12 cellular contexts compared by ENCODE assay signal in genomic region chr17:45246338-45246737, GRCh38. TPM values are rescaled to one million over a fixed set of nuclear protein-coding genes. Genes with fewer than 3 reads are reported as not detected.
DNase-seq lines count a peak whose midpoint lies in the region; ATAC-seq and TF ChIP-seq lines count a peak whose summit lies in the region.
"Had no signal": no experiment of that assay in that cellular context is flagged by ENCODE, and none has a peak within 500 bp of the region (broad histone marks: within the 10 kb centered on the region; RNA-seq: fewer than 3 reads in every experiment).

No MANE protein-coding gene starts in this region.

- H2AFZ ChIP-seq in HCT116 (ENCODE audit: low read depth, low read length, poor library complexity, severe bottlenecking) = no peak overlapping the region

- H3K36me3 ChIP-seq in HCT116 (ENCODE audit: control insufficient read depth in 1 of 2, insufficient read depth in 2 of 2, low read length in 2 of 2) = peaks cover 0 to 4% of the 10 kb centered on the region in 2 experiments; a peak in 2 of 4 replicates

- CTCF ChIA-PET in AG04449 (lab: Yijun Ruan, JAX) (interaction anchor here (0.7 to 10.2 kb wide), 12 partner anchors 9 to 180 kb away, joined by 3 to 73 read pairs (median 3); no protein-coding TSS in a partner anchor), HCT116 (lab: Charles Lee) (interaction anchor here (0.8 to 3.2 kb wide), 6 partner anchors 10 to 179 kb away, joined by 3 to 12 read pairs (median 5); partner anchors contain the start of gene ACBD4)

- H3K27ac Mint-ChIP-seq in activated T-helper 1 cell treated with anti-CD3 and anti-CD28 coated beads, Interleukin-12 subunit alpha, Interleukin-12 subunit beta, Interleukin-2, Interleukin-4 antibody, amounts not matched to agents 30 ng/mL and 10 ng/mL and 1 ng/mL, durations not matched to agents 14 hours and 24 hours and 36 hours = peak overlapping the region; percentile 76
- H3K27ac Mint-ChIP-seq in memory B cell = peak overlapping the region; percentile 86

- no peaks in the 10 kb centered on the region for H3K27me3 ChIP-seq in HCT116 (ENCODE audit: insufficient read depth, low read length)
- H3K27me3 ChIP-seq: upper lobe of left lung had no signal

- intact Hi-C loops in HCT116 (cut with micrococcal nuclease) = no loop called here
- intact Hi-C loops in activated T-helper 1 cell treated with anti-CD3 and anti-CD28 coated beads, Interleukin-12 subunit alpha, Interleukin-12 subunit beta, Interleukin-2, Interleukin-4 antibody, amounts not matched to agents 30 ng/mL and 10 ng/mL and 1 ng/mL, durations not matched to agents 14 hours and 24 hours and 36 hours (cut with micrococcal nuclease) = loop anchor here (2.0 kb wide), 2 partner anchors 24 to 60 kb away; no protein-coding TSS in a partner anchor

- H3K36me3 Mint-ChIP-seq in activated T-helper 1 cell treated with anti-CD3 and anti-CD28 coated beads, Interleukin-12 subunit alpha, Interleukin-12 subunit beta, Interleukin-2, Interleukin-4 antibody, amounts not matched to agents 30 ng/mL and 10 ng/mL and 1 ng/mL, durations not matched to agents 14 hours and 24 hours and 36 hours (ENCODE audit: low read depth) = peaks cover 44% of the 10 kb centered on the region
- peaks cover 15% of the 10 kb centered on the region for H3K36me3 Mint-ChIP-seq in memory B cell

- peak overlapping the region; percentile 92; the same call in 1 of the 2 replicates for H3K9ac ChIP-seq in HCT116 (ENCODE audit: low read length)

- H3K4me3 Mint-ChIP-seq in activated T-helper 1 cell treated with anti-CD3 and anti-CD28 coated beads, Interleukin-12 subunit alpha, Interleukin-12 subunit beta, Interleukin-2, Interleukin-4 antibody, amounts not matched to agents 30 ng/mL and 10 ng/mL and 1 ng/mL, durations not matched to agents 14 hours and 24 hours and 36 hours = peak overlapping the region; percentile 88
- no peak overlapping the region for H3K4me3 Mint-ChIP-seq in memory B cell

- no peak for TF ChIP-seq RAD21 in HCT116 (IDR thresholded peaks at IDR 0.05; ENCODE audit: low read depth)

- TF ChIP-seq CTCF in AG04449 (IDR thresholded peaks at IDR 0.05; ENCODE audit: insufficient read depth, low read length, missing control alignments) (no peak), HCT116 (IDR thresholded peaks at IDR 0.05 in 2 of 3, conservative IDR thresholded peaks at IDR 0.05 in 1 of 3; ENCODE audit: borderline replicate concordance in 1 of 3, insufficient read depth in 1 of 3, low read depth in 2 of 3, low read length in 2 of 3) (no peak)

- H3K4me2 ChIP-seq in HCT116 (ENCODE audit: low read length) = peak overlapping the region; percentile 99

- H3K79me2 ChIP-seq in HCT116 (ENCODE audit: insufficient read depth, low read length) = peaks cover 9% of the 10 kb centered on the region; the same call in 1 of the 2 replicates

- H3K4me3 ChIP-seq in AG04449 (ENCODE audit: low read depth, low read length) (peak overlapping the region; percentile 56; the same call in 1 of the 2 replicates), HCT116 (replicated peaks in 1 of 2; ENCODE audit: low read depth in 1 of 2, low read length in 2 of 2) (peak overlapping the region; percentile 82 to 95)

- RAD21 ChIA-PET in HCT116 (lab: Charles Lee; ENCODE audit: low non-redundant PET in 1 of 2, low total read pairs in 2 of 2, uncharacterized antibody in 2 of 2, unreplicated experiment in 2 of 2) = interaction anchor here in 1 of 2 experiments (1.2 kb wide), 1 partner anchor 27 kb away, joined by 4 read pairs; no protein-coding TSS in a partner anchor

- H3K4me1 ChIP-seq in HCT116 (ENCODE audit: control insufficient read depth in 1 of 2, insufficient read depth in 2 of 2, low read length in 2 of 2) = peaks cover 11 to 19% of the 10 kb centered on the region in 2 experiments; a peak in 3 of 4 replicates

- DNase-seq in AG04449 (ENCODE audit: low read depth, low spot score) (no peak), HCT116 (ENCODE audit: low read depth, low spot score) (no peak), memory B cell (ENCODE audit: low spot score in 2 of 2) (no peak), NCI-H187 treated with DMSO at 0.1 percent for 48 hours (lab: John Stamatoyannopoulos, UW) (no peak), anterior cingulate cortex (lab: John Stamatoyannopoulos, UW) (no peak), amniotic stem cell (lab: John Stamatoyannopoulos, UW) (no peak)
- no peak for DNase-seq in activated T-helper 1 cell treated with anti-CD3 and anti-CD28 coated beads, Interleukin-12 subunit alpha, Interleukin-12 subunit beta, Interleukin-2, Interleukin-4 antibody, amounts not matched to agents 30 ng/mL and 10 ng/mL and 1 ng/mL, durations not matched to agents 14 hours and 24 hours and 36 hours (ENCODE audit: low spot score)
- DNase-seq in central memory CD4-positive, alpha-beta T cell = no peak
- DNase-seq: DND-41, kidney had no signal

- no peak for TF ChIP-seq POLR2A in HCT116 (IDR thresholded peaks at IDR 0.05; ENCODE audit: borderline replicate concordance, extremely low read depth, insufficient read depth, insufficient read length)

- H3K4me1 Mint-ChIP-seq in activated T-helper 1 cell treated with anti-CD3 and anti-CD28 coated beads, Interleukin-12 subunit alpha, Interleukin-12 subunit beta, Interleukin-2, Interleukin-4 antibody, amounts not matched to agents 30 ng/mL and 10 ng/mL and 1 ng/mL, durations not matched to agents 14 hours and 24 hours and 36 hours (ENCODE audit: low read depth) = peaks cover 40% of the 10 kb centered on the region
- peaks cover 23% of the 10 kb centered on the region for H3K4me1 Mint-ChIP-seq in memory B cell

- POLR2A ChIA-PET in AG04449 (lab: Yijun Ruan, JAX) (no interaction called here), HCT116 (lab: Charles Lee) (no interaction called here)

- no peak for ATAC-seq in HCT116
- ATAC-seq in memory B cell (ENCODE audit: low read depth) = no peak

- peak overlapping the region; percentile 85; the same call in 1 of the 2 replicates for H3K27ac ChIP-seq in HCT116 (ENCODE audit: low read depth, low read length)

- no peaks in the 10 kb centered on the region for H3K9me3 ChIP-seq in HCT116 (ENCODE audit: control insufficient read depth in 1 of 2, insufficient read depth in 1 of 2, low read depth in 1 of 2, low read length in 2 of 2)
- H3K9me3 ChIP-seq: upper lobe of left lung had no signal

- H3K9me2 ChIP-seq in HCT116 (ENCODE audit: insufficient read depth) = no peaks in the 10 kb centered on the region

- no peaks in the 10 kb centered on the region for H3K27me3 Mint-ChIP-seq in activated T-helper 1 cell treated with anti-CD3 and anti-CD28 coated beads, Interleukin-12 subunit alpha, Interleukin-12 subunit beta, Interleukin-2, Interleukin-4 antibody, amounts not matched to agents 30 ng/mL and 10 ng/mL and 1 ng/mL, durations not matched to agents 14 hours and 24 hours and 36 hours (ENCODE audit: insufficient read depth)
- H3K27me3 Mint-ChIP-seq in memory B cell = no peaks in the 10 kb centered on the region

- BruUV-seq in HCT116 (replicated peaks; lab: Mats Ljungman, UMichigan) = no TSS peak

- no peaks in the 10 kb centered on the region for H4K20me1 ChIP-seq in HCT116 (ENCODE audit: insufficient read depth)

- no peaks in the 10 kb centered on the region for H3K9me3 Mint-ChIP-seq in activated T-helper 1 cell treated with anti-CD3 and anti-CD28 coated beads, Interleukin-12 subunit alpha, Interleukin-12 subunit beta, Interleukin-2, Interleukin-4 antibody, amounts not matched to agents 30 ng/mL and 10 ng/mL and 1 ng/mL, durations not matched to agents 14 hours and 24 hours and 36 hours
- H3K9me3 Mint-ChIP-seq in memory B cell = no peaks in the 10 kb centered on the region

TF ChIP-seq in HCT116, 20 proteins besides CTCF, POLR2A, EP300 and RAD21 (continues in another document):
- TF ChIP-seq SRF (IDR thresholded peaks at IDR 0.05; ENCODE audit: low read depth) = no peak
- no peak for TF ChIP-seq CEBPB (IDR thresholded peaks at IDR 0.05; ENCODE audit: low read depth)
- no peak for TF ChIP-seq EZH2 (IDR thresholded peaks at IDR 0.05)
- TF ChIP-seq TCF7L2 (IDR thresholded peaks at IDR 0.05; ENCODE audit: borderline replicate concordance, extremely low read depth, insufficient read depth, insufficient read length) = no peak
- TF ChIP-seq ELF1 (IDR thresholded peaks at IDR 0.05; ENCODE audit: borderline replicate concordance, low read depth) = no peak
- TF ChIP-seq ATF3 (IDR thresholded peaks at IDR 0.05) = no peak
- TF ChIP-seq EGR1 (IDR thresholded peaks at IDR 0.05; ENCODE audit: low read depth) = no peak
- TF ChIP-seq, protein P1, sequence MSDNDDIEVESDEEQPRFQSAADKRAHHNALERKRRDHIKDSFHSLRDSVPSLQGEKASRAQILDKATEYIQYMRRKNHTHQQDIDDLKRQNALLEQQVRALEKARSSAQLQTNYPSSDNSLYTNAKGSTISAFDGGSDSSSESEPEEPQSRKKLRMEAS (IDR thresholded peaks at IDR 0.05) = no peak
- TF ChIP-seq ZBTB33 (IDR thresholded peaks at IDR 0.05; ENCODE audit: extremely low read depth, insufficient replicate concordance, low read length) = no peak

RNA-seq across cellular contexts. Expression of gene SPATA32, which starts 15.6 kb away (rescaled TPM):
- total RNA-seq in HCT116 (2021; ENCODE audit: unreplicated experiment) = 0.15 TPM
- polyA plus RNA-seq in HCT116 (2012) = 0.05 and 0.16 TPM in 2 replicates
- 0.44 and 0.56 TPM in 2 replicates for total RNA-seq in activated T-helper 1 cell treated with anti-CD3 and anti-CD28 coated beads, Interleukin-12 subunit alpha, Interleukin-12 subunit beta, Interleukin-2, Interleukin-4 antibody, amounts not matched to agents 30 ng/mL and 10 ng/mL and 1 ng/mL, durations not matched to agents 14 hours and 24 hours and 36 hours
- total RNA-seq: kidney, M059J had no signal

RNA-seq across cellular contexts. Expression of gene FMNL1, which starts 24.7 kb away (rescaled TPM):
- total RNA-seq in HCT116 (2021; ENCODE audit: unreplicated experiment) = 8.2 TPM
- polyA plus RNA-seq in HCT116 (2012) = 8.6 and 8.9 TPM in 2 replicates
- 363 and 374 TPM in 2 replicates for total RNA-seq in activated T-helper 1 cell treated with anti-CD3 and anti-CD28 coated beads, Interleukin-12 subunit alpha, Interleukin-12 subunit beta, Interleukin-2, Interleukin-4 antibody, amounts not matched to agents 30 ng/mL and 10 ng/mL and 1 ng/mL, durations not matched to agents 14 hours and 24 hours and 36 hours

Comparison
In these comparisons a context has a peak if more than half of its experiments do, and no peak if none do; other contexts are left out.
1. RNA of gene FMNL1, which starts 24.7 kb away (total RNA-seq): 363 to 374 TPM in activated T-helper 1 cell treated with anti-CD3 and anti-CD28 coated beads, Interleukin-12 subunit alpha, Interleukin-12 subunit beta, Interleukin-2, Interleukin-4 antibody, amounts not matched to agents 30 ng/mL and 10 ng/mL and 1 ng/mL, durations not matched to agents 14 hours and 24 hours and 36 hours; 8.2 TPM in HCT116 (single experiment); every median in the first group is over 10 times any median in the second.